Comparison of ENCODE assay signal across 23 cellular contexts in genomic region chr2:236625156-236625690, GRCh38. TPM values are rescaled to one million over a fixed set of nuclear protein-coding genes. Genes with fewer than 3 reads are reported as not detected.
"Had no signal": no experiment of that assay in that cellular context is flagged by ENCODE, and none has a peak within 500 bp of the region (broad histone marks: within the 10 kb centered on the region; RNA-seq: fewer than 3 reads in every experiment).

No MANE protein-coding gene starts in this region.

- H3K4me3 ChIP-seq: MG63 had no signal

- H3K9me3 ChIP-seq: MG63, SK-N-SH had no signal

- ATAC-seq: HepG2 had no signal

- H3K36me3 ChIP-seq: MG63 had no signal

- H3K27me3 ChIP-seq: MG63 had no signal

- DNase-seq: IMR-90, Karpas-422, KG1, MG63, NCI-H1092, NCI-H1105 treated with DMSO at 0.1 percent for 48 hours, NCI-H1417 treated with DMSO at 0.1 percent for 48 hours, NCI-H146, NCI-H1694 treated with DMSO at 0.1 percent for 48 hours, NCI-H1930, NCI-H2081 treated with DMSO at 0.1 percent for 48 hours, NCI-H2171, NCI-H226, NCI-H446, NCI-H510A, NCI-H524 treated with DMSO at 0.1 percent for 48 hours, NCI-H69, NCI-H774, RPMI8226, SK-N-SH had no signal

RNA-seq across cellular contexts. Expression of gene ACKR3, which starts 55.6 kb away (rescaled TPM):
- total RNA-seq: HepG2, HT-29, IMR-90, SK-MEL-5 had no signal
